17 cellular contexts compared by ENCODE assay signal in the genomic region with DNA sequence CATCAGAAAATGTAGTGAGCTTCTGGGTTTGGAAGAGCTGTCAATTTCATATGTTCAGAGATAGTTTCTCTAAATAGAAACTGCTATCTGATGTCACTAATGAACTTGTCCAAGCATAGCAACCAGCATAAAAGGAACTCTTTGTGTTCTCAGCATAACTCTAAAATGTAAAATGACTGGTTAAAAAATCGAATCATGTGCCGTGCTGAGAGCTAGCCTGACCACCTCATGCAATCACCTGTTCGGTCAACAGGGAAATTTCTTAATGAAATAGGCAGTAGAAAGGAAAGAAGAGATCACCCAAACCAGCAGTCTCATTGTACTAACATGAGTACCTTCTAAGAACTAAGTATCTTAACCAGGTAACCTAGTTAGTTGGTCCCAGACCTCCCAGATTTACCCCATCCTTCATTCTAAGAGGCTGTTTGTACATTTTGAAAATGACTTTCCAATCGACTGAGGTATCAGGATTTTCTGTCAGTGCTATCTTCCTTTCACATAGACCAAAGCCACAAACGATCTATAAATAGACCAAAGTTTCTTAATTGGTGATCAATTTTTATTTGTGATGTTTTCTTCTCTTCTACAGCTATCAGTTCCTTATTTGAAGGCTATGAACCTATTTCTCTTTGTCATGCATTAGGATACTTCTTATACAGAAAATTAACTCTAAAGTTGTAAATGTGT.
DNase-seq lines count a peak whose midpoint lies in the region; ATAC-seq and TF ChIP-seq lines count a peak whose summit lies in the region.
"Had no signal": no experiment of that assay in that cellular context is flagged by ENCODE, and none has a peak within 500 bp of the region (broad histone marks: within the 10 kb centered on the region; RNA-seq: fewer than 3 reads in every experiment).

No MANE protein-coding gene starts in this region.

- H2BK15ac ChIP-seq in mesenchymal stem cell (ENCODE audit: low read depth, poor library complexity, severe bottlenecking) = no peak overlapping the region

- no peak overlapping the region for H4K91ac ChIP-seq in mesenchymal stem cell (ENCODE audit: low read length)

- in situ Hi-C loops in SK-MEL-5 (cut with HindIII; ENCODE audit: low pct_unique_long_range_greater_than_20kb, low sequenced_read_pairs) = no loop called here

- H3K36me3 Mint-ChIP-seq in GM23338 (ENCODE audit: low read depth) = no peaks in the 10 kb centered on the region
- peaks cover 42% of the 10 kb centered on the region for H3K36me3 Mint-ChIP-seq in neural progenitor cell

- no peaks in the 10 kb centered on the region for H4K20me1 ChIP-seq in GM23338 (replicated peaks; ENCODE audit: insufficient read depth)
- no peaks in the 10 kb centered on the region for H4K20me1 ChIP-seq in neural progenitor cell (ENCODE audit: low read depth)

- no peak overlapping the region for H2BK12ac ChIP-seq in mesenchymal stem cell (ENCODE audit: low read length in 2 of 2)

- no peak overlapping the region for H2AFZ ChIP-seq in GM23338
- H2AFZ ChIP-seq in neural progenitor cell (replicated peaks) = no peak overlapping the region
- no peak overlapping the region for H2AFZ ChIP-seq in mesenchymal stem cell (ENCODE audit: low read depth, low read length)

- H3K4me1 ChIP-seq in GM23338 (ENCODE audit: insufficient read depth) (peaks cover 24% of the 10 kb centered on the region), neural progenitor cell (peaks cover 27% of the 10 kb centered on the region), mesenchymal stem cell (ENCODE audit: control insufficient read depth, insufficient read depth, low read depth, low read length) (peaks cover 3% of the 10 kb centered on the region)

- H3K18ac ChIP-seq in mesenchymal stem cell (ENCODE audit: low read depth in 1 of 2, low read length in 2 of 2) = no peak overlapping the region

- H3K27me3 ChIP-seq in GM23338 (ENCODE audit: insufficient read depth) (peaks cover 6% of the 10 kb centered on the region; the same call in 1 of the 2 replicates), neural progenitor cell (no peaks in the 10 kb centered on the region), mesenchymal stem cell (ENCODE audit: control insufficient read depth in 1 of 2, insufficient read depth in 1 of 2, low read length in 2 of 2) (no peaks in the 10 kb centered on the region)
- H3K27me3 ChIP-seq: sigmoid colon had no signal

- H3K27ac ChIP-seq in GM23338 (ENCODE audit: low read depth) = no peak overlapping the region
- H3K27ac ChIP-seq in neural progenitor cell = no peak overlapping the region
- H3K27ac ChIP-seq in mesenchymal stem cell (ENCODE audit: low read length, poor library complexity, severe bottlenecking) = no peak overlapping the region

- H3K4ac ChIP-seq in mesenchymal stem cell (ENCODE audit: low read depth in 1 of 2, low read length in 2 of 2) = no peak overlapping the region

- ATAC-seq in GM18511 (IDR thresholded peaks at IDR 0.05; ENCODE audit: unreplicated experiment) = peak; percentile 86
- ATAC-seq in GM23338 = no peak

- no peak overlapping the region for H4K8ac ChIP-seq in mesenchymal stem cell (ENCODE audit: low read length)

- H3K4me3 Mint-ChIP-seq in GM23338 (no peak overlapping the region), neural progenitor cell (no peak overlapping the region)
- H3K4me3 Mint-ChIP-seq: central memory CD8-positive, alpha-beta T cell had no signal

- WGBS in mesenchymal stem cell = 91% methylated on average over 4 of the region's 5 CpGs

- DNase-seq in GM23338 (ENCODE audit: low spot score) (no peak), SK-MEL-5 (ENCODE audit: low read depth, low spot score) (peak; percentile 48), neural progenitor cell (ENCODE audit: low spot score) (no peak), mesenchymal stem cell (no peak), DMS114 treated with DMSO at 0.1 percent for 48 hours (lab: John Stamatoyannopoulos, UW; ENCODE audit: unreplicated experiment) (no peak)
- DNase-seq in activated CD4-positive, alpha-beta T cell treated with anti-CD3 and anti-CD28 coated beads, Interleukin-2, amount 50 U/mL, for 48 hours = no peak
- DNase-seq: effector CD8-positive, alpha-beta T cell; head of caudate nucleus; midbrain; MM.1S; NCI-H2029 treated with DMSO at 0.1 percent for 48 hours; NCI-H748 treated with DMSO at 0.1 percent for 48 hours; sigmoid colon; stimulated activated CD4-positive, alpha-beta T cell treated with anti-CD3 and anti-CD28 coated beads, Interleukin-2, amount 100 ng/mL, for 48 hours; stimulated activated CD8-positive, alpha-beta memory T cell treated with anti-CD3 and anti-CD28 coated beads, Interleukin-4, amount 100 ng/mL, for 48 hours had no signal

- H3K9me3 ChIP-seq in neural progenitor cell (ENCODE audit: low read depth) (no peaks in the 10 kb centered on the region), mesenchymal stem cell (ENCODE audit: control insufficient read depth, low read length) (no peaks in the 10 kb centered on the region)
- H3K9me3 ChIP-seq: sigmoid colon had no signal

- H3K9ac ChIP-seq in neural progenitor cell (no peak overlapping the region), mesenchymal stem cell (ENCODE audit: low read length) (no peak overlapping the region)

- H3K79me1 ChIP-seq in mesenchymal stem cell (replicated peaks; ENCODE audit: low read length, poor library complexity, severe bottlenecking) = peaks cover 2% of the 10 kb centered on the region

- H3K79me2 ChIP-seq in GM23338 (replicated peaks; ENCODE audit: insufficient read depth) (no peaks in the 10 kb centered on the region), neural progenitor cell (ENCODE audit: low read depth) (no peaks in the 10 kb centered on the region)

- H3K4me2 ChIP-seq in GM23338 (peak overlapping the region; percentile 8; the same call in 1 of the 2 replicates), neural progenitor cell (no peak overlapping the region), mesenchymal stem cell (ENCODE audit: low read length, poor library complexity, severe bottlenecking) (no peak overlapping the region)

- H2BK5ac ChIP-seq in mesenchymal stem cell (ENCODE audit: low read depth, low read length, poor library complexity, severe bottlenecking) = no peak overlapping the region

- H3K4me1 Mint-ChIP-seq in GM23338 (peaks cover 28% of the 10 kb centered on the region), neural progenitor cell (peaks cover 37% of the 10 kb centered on the region)
- H3K4me1 Mint-ChIP-seq: central memory CD8-positive, alpha-beta T cell had no signal

- H2AK5ac ChIP-seq in mesenchymal stem cell (ENCODE audit: low read length, severe bottlenecking) = no peak overlapping the region

- H3K27me3 Mint-ChIP-seq in GM23338 (ENCODE audit: insufficient read depth, low read depth, poor library complexity) (no peaks in the 10 kb centered on the region), neural progenitor cell (ENCODE audit: insufficient read depth, low read depth) (no peaks in the 10 kb centered on the region)
- H3K27me3 Mint-ChIP-seq: central memory CD8-positive, alpha-beta T cell had no signal

- no peaks in the 10 kb centered on the region for H3K9me2 ChIP-seq in GM23338 (ENCODE audit: insufficient read depth)

- H3K9me3 Mint-ChIP-seq in GM23338 (no peaks in the 10 kb centered on the region), neural progenitor cell (no peaks in the 10 kb centered on the region)
- H3K9me3 Mint-ChIP-seq: central memory CD8-positive, alpha-beta T cell had no signal

- no peaks in the 10 kb centered on the region for H3F3A ChIP-seq in GM23338 (replicated peaks; ENCODE audit: low read depth)
- H3F3A ChIP-seq in neural progenitor cell (ENCODE audit: low read depth) = peaks cover 7% of the 10 kb centered on the region

- H2BK120ac ChIP-seq in mesenchymal stem cell (ENCODE audit: low read depth, low read length) = no peak overlapping the region

- H3K23ac ChIP-seq in mesenchymal stem cell (ENCODE audit: low read length in 2 of 2) = no peak overlapping the region

- H3K4me3 ChIP-seq in GM23338 (no peak overlapping the region), neural progenitor cell (no peak overlapping the region), mesenchymal stem cell (ENCODE audit: insufficient read depth in 1 of 2, low read depth in 1 of 2, low read length in 2 of 2) (no peak overlapping the region)
- H3K4me3 ChIP-seq: sigmoid colon had no signal

- 0 out of 2 replicates have a peak overlapping the region, but pooled peaks have one; percentile 1 for H3K27ac Mint-ChIP-seq in GM23338
- peak overlapping the region; percentile 29 for H3K27ac Mint-ChIP-seq in neural progenitor cell

- H3K36me3 ChIP-seq in GM23338 (ENCODE audit: insufficient read depth) = no peaks in the 10 kb centered on the region
- no peaks in the 10 kb centered on the region for H3K36me3 ChIP-seq in neural progenitor cell
- H3K36me3 ChIP-seq in mesenchymal stem cell (ENCODE audit: control insufficient read depth in 1 of 2, insufficient read depth in 2 of 2, low read depth in 1 of 2, low read length in 2 of 2) = peaks cover 0 to 43% of the 10 kb centered on the region in 2 experiments

- H3K14ac ChIP-seq in mesenchymal stem cell (ENCODE audit: low read length in 2 of 2) = no peak overlapping the region

- TF ChIP-seq CTCF in GM23338 (conservative IDR thresholded peaks at IDR 0.05; ENCODE audit: low read depth in 2 of 2) (no peak), neural progenitor cell (IDR thresholded peaks at IDR 0.05) (no peak)

TF ChIP-seq in GM23338, 12 proteins besides CTCF, POLR2A, EP300 and RAD21:
- TF ChIP-seq, protein P1, sequence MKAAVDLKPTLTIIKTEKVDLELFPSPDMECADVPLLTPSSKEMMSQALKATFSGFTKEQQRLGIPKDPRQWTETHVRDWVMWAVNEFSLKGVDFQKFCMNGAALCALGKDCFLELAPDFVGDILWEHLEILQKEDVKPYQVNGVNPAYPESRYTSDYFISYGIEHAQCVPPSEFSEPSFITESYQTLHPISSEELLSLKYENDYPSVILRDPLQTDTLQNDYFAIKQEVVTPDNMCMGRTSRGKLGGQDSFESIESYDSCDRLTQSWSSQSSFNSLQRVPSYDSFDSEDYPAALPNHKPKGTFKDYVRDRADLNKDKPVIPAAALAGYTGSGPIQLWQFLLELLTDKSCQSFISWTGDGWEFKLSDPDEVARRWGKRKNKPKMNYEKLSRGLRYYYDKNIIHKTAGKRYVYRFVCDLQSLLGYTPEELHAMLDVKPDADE (IDR thresholded peaks at IDR 0.05) = no peak
TF ChIP-seq in GM23338: peak in this region for 0.
